ENCODE assay signal across 1 cellular context in the genomic region with DNA sequence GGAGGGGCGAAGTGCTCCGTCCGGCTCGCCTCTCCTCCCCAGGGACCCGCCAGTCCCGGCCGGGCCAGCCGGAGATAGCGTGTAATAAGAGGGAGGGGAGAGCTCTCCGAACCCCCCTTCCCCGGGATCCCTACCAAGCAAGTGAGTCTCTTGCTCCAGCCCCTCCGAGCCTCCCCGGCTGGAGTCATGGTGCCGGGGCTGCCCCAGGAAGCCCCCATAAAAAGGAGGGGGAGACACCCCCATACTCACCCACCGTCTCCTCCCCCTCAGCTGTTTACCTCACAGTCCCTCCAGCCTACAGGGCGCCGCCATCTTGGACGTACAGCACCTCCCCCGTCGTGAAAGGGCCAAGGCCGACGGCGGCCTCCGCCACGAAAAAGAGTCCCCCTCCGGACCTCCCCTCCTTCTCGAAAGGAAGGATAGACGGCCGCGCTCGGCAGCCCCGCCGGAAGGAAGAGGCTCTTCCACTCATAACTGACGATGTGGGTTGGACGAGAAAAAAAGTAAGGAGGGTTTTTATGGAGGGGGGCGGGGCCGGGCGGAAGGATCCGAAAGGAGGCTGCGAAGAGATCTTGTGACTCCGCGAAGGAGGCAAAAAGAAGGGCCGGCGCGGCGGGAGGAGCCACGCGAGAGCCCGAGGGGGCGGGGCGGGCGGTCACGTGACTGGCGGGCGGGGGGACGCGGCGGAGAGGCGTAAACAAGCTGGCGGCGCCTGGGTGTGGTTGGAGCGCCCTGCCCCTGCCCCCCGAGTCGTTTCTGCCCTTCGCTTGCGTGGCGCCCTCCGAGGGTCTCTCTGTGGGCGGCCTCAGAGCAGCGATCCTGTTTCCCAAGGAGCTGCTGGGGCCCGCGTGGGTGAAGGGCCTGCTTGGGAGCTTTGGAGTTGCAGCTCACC.
A peak's percentile ranks its signal among the peaks of the same experiment; 100 is the strongest.
TF ChIP-seq lines count a peak whose summit lies in the region.

A gene (minus strand): TSS at position 323 of the 892 bp plus-strand sequence. CDS start 15,744 bp downstream, outside the sequence.

TF ChIP-seq in K562, 482 proteins besides CTCF, POLR2A, EP300 and RAD21 (continued from another document and continues in another):
- TF ChIP-seq, protein P1, sequence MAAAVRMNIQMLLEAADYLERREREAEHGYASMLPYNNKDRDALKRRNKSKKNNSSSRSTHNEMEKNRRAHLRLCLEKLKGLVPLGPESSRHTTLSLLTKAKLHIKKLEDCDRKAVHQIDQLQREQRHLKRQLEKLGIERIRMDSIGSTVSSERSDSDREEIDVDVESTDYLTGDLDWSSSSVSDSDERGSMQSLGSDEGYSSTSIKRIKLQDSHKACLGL (CRISPR knock-in tag; IDR thresholded peaks at IDR 0.05; ENCODE audit: borderline replicate concordance, poor library complexity, severe bottlenecking), result peak; percentile 81
- TF ChIP-seq POLR2G (IDR thresholded peaks at IDR 0.05; ENCODE audit: low read depth, low read length) (peak; percentile 87), FOXJ2 (tag; IDR thresholded peaks at IDR 0.05) (peak; percentile 92), STAG1 (CRISPR knock-in tag; IDR thresholded peaks at IDR 0.05; ENCODE audit: borderline replicate concordance) (no peak), PYGO2 (tag; IDR thresholded peaks at IDR 0.05) (peak; percentile 74; the same call in 1 of the 2 replicates), ZNF780A (CRISPR knock-in tag; IDR thresholded peaks at IDR 0.05) (no peak), ZNF316 (IDR thresholded peaks at IDR 0.05) (no peak), TCF7L2 (IDR thresholded peaks at IDR 0.05; ENCODE audit: low read depth, low read length) (0 out of 2 replicates have a peak, but pooled peaks have one; percentile 43), MXI1 (IDR thresholded peaks at IDR 0.05; ENCODE audit: low read depth, low read length) (peak; percentile 71; the same call in 1 of the 2 replicates), BCOR (IDR thresholded peaks at IDR 0.05) (peak; percentile 74; the same call in 1 of the 2 replicates), ZNF282 (CRISPR knock-in tag; IDR thresholded peaks at IDR 0.05) (no peak), TEAD1 (CRISPR knock-in tag; IDR thresholded peaks at IDR 0.05) (0 out of 4 replicates have a peak, but pooled peaks of 1 of the 2 experiments have one; percentile 33), MEF2D (tag; conservative IDR thresholded peaks at IDR 0.05; ENCODE audit: low read depth) (no peak; the same call in 1 of the 2 replicates), RCOR1 (IDR thresholded peaks at IDR 0.05; ENCODE audit: borderline replicate concordance in 1 of 2, low read depth in 2 of 2, low read length in 2 of 2) (peak in 1 of 2 experiments; percentile 75; a peak in 2 of 4 replicates), SUPT5H (IDR thresholded peaks at IDR 0.05) (peak; percentile 74), MAFG (tag; conservative IDR thresholded peaks at IDR 0.05) (no peak), CCAR2 (IDR thresholded peaks at IDR 0.05; ENCODE audit: low read depth, low read length) (no peak), ATF1 (CRISPR knock-in tag; IDR thresholded peaks at IDR 0.05) (peak; percentile 65), ATF1 (tag; IDR thresholded peaks at IDR 0.05) (peak; percentile 95), LARP7 (IDR thresholded peaks at IDR 0.05) (0 out of 2 replicates have a peak, but pooled peaks have one; percentile 58), BHLHE40 (IDR thresholded peaks at IDR 0.05; ENCODE audit: low read length) (peak; percentile 66), NELFE (IDR thresholded peaks at IDR 0.05; ENCODE audit: insufficient read depth, insufficient read length) (no peak), ZFX (CRISPR knock-in tag; IDR thresholded peaks at IDR 0.05) (peak; percentile 69), MYC (IDR thresholded peaks at IDR 0.05; ENCODE audit: low read depth, low read length) (peak; percentile 81), MYC (CRISPR knock-in tag; IDR thresholded peaks at IDR 0.05; ENCODE audit: borderline replicate concordance, low read depth) (peak; percentile 86; the same call in 1 of the 2 replicates), MBD2 (IDR thresholded peaks at IDR 0.05; ENCODE audit: borderline replicate concordance, low read depth) (peak; percentile 76), PHB2 (IDR thresholded peaks at IDR 0.05; ENCODE audit: low read depth) (no peak; the same call in 1 of the 2 replicates), E2F3 (CRISPR knock-in tag; IDR thresholded peaks at IDR 0.05) (peak; percentile 45; the same call in 1 of the 2 replicates), CHD1 (IDR thresholded peaks at IDR 0.05; ENCODE audit: low read length) (peak; percentile 86), HDAC3 (IDR thresholded peaks at IDR 0.05; ENCODE audit: borderline replicate concordance, partially characterized antibody) (peak; percentile 90), MED1 (CRISPR knock-in tag; IDR thresholded peaks at IDR 0.05; ENCODE audit: borderline replicate concordance) (no peak), DMBX1 (CRISPR knock-in tag; IDR thresholded peaks at IDR 0.05; ENCODE audit: borderline replicate concordance) (peak; percentile 67; the same call in 1 of the 2 replicates), BMI1 (IDR thresholded peaks at IDR 0.05; ENCODE audit: low read length) (0 out of 2 replicates have a peak, but pooled peaks have one; percentile 28), CXXC5 (CRISPR knock-in tag; IDR thresholded peaks at IDR 0.05) (peak; percentile 98), PHF21A (IDR thresholded peaks at IDR 0.05; ENCODE audit: borderline replicate concordance, low read depth) (peak; percentile 79; the same call in 1 of the 2 replicates), NONO (IDR thresholded peaks at IDR 0.05; ENCODE audit: low read depth in 2 of 2, low read length in 1 of 2) (peak in 1 of 2 experiments; percentile 71; a peak in 1 of 4 replicates), GATAD2B (IDR thresholded peaks at IDR 0.05; ENCODE audit: borderline replicate concordance) (peak; percentile 55; the same call in 1 of the 2 replicates)
- TF ChIP-seq, protein P2, sequence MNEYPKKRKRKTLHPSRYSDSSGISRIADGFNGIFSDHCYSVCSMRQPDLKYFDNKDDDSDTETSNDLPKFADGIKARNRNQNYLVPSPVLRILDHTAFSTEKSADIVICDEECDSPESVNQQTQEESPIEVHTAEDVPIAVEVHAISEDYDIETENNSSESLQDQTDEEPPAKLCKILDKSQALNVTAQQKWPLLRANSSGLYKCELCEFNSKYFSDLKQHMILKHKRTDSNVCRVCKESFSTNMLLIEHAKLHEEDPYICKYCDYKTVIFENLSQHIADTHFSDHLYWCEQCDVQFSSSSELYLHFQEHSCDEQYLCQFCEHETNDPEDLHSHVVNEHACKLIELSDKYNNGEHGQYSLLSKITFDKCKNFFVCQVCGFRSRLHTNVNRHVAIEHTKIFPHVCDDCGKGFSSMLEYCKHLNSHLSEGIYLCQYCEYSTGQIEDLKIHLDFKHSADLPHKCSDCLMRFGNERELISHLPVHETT (CRISPR knock-in tag; conservative IDR thresholded peaks at IDR 0.05 in 1 of 2, IDR thresholded peaks at IDR 0.05 in 1 of 2), result 0 out of 4 replicates have a peak, but pooled peaks have one; percentile 0 to 61
- TF ChIP-seq, protein P3, sequence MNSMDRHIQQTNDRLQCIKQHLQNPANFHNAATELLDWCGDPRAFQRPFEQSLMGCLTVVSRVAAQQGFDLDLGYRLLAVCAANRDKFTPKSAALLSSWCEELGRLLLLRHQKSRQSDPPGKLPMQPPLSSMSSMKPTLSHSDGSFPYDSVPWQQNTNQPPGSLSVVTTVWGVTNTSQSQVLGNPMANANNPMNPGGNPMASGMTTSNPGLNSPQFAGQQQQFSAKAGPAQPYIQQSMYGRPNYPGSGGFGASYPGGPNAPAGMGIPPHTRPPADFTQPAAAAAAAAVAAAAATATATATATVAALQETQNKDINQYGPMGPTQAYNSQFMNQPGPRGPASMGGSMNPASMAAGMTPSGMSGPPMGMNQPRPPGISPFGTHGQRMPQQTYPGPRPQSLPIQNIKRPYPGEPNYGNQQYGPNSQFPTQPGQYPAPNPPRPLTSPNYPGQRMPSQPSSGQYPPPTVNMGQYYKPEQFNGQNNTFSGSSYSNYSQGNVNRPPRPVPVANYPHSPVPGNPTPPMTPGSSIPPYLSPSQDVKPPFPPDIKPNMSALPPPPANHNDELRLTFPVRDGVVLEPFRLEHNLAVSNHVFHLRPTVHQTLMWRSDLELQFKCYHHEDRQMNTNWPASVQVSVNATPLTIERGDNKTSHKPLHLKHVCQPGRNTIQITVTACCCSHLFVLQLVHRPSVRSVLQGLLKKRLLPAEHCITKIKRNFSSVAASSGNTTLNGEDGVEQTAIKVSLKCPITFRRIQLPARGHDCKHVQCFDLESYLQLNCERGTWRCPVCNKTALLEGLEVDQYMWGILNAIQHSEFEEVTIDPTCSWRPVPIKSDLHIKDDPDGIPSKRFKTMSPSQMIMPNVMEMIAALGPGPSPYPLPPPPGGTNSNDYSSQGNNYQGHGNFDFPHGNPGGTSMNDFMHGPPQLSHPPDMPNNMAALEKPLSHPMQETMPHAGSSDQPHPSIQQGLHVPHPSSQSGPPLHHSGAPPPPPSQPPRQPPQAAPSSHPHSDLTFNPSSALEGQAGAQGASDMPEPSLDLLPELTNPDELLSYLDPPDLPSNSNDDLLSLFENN (IDR thresholded peaks at IDR 0.05; ENCODE audit: low read depth in 2 of 2, low read length in 2 of 2), result peak in 1 of 2 experiments; percentile 57; a peak in 2 of 4 replicates
- TF ChIP-seq, protein P4, sequence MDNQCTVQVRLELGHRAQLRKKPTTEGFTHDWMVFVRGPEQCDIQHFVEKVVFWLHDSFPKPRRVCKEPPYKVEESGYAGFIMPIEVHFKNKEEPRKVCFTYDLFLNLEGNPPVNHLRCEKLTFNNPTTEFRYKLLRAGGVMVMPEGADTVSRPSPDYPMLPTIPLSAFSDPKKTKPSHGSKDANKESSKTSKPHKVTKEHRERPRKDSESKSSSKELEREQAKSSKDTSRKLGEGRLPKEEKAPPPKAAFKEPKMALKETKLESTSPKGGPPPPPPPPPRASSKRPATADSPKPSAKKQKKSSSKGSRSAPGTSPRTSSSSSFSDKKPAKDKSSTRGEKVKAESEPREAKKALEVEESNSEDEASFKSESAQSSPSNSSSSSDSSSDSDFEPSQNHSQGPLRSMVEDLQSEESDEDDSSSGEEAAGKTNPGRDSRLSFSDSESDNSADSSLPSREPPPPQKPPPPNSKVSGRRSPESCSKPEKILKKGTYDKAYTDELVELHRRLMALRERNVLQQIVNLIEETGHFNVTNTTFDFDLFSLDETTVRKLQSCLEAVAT (IDR thresholded peaks at IDR 0.05), result peak in 1 of 2 experiments; percentile 90; a peak in 2 of 4 replicates
- TF ChIP-seq, protein P5, sequence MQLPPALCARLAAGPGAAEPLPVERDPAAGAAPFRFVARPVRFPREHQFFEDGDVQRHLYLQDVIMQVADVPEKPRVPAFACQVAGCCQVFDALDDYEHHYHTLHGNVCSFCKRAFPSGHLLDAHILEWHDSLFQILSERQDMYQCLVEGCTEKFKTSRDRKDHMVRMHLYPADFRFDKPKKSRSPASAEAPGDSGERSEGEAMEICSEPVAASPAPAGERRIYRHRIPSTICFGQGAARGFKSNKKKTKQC (CRISPR knock-in tag; IDR thresholded peaks at IDR 0.05), result peak; percentile 79; the same call in 1 of the 2 replicates
- TF ChIP-seq, protein P6, sequence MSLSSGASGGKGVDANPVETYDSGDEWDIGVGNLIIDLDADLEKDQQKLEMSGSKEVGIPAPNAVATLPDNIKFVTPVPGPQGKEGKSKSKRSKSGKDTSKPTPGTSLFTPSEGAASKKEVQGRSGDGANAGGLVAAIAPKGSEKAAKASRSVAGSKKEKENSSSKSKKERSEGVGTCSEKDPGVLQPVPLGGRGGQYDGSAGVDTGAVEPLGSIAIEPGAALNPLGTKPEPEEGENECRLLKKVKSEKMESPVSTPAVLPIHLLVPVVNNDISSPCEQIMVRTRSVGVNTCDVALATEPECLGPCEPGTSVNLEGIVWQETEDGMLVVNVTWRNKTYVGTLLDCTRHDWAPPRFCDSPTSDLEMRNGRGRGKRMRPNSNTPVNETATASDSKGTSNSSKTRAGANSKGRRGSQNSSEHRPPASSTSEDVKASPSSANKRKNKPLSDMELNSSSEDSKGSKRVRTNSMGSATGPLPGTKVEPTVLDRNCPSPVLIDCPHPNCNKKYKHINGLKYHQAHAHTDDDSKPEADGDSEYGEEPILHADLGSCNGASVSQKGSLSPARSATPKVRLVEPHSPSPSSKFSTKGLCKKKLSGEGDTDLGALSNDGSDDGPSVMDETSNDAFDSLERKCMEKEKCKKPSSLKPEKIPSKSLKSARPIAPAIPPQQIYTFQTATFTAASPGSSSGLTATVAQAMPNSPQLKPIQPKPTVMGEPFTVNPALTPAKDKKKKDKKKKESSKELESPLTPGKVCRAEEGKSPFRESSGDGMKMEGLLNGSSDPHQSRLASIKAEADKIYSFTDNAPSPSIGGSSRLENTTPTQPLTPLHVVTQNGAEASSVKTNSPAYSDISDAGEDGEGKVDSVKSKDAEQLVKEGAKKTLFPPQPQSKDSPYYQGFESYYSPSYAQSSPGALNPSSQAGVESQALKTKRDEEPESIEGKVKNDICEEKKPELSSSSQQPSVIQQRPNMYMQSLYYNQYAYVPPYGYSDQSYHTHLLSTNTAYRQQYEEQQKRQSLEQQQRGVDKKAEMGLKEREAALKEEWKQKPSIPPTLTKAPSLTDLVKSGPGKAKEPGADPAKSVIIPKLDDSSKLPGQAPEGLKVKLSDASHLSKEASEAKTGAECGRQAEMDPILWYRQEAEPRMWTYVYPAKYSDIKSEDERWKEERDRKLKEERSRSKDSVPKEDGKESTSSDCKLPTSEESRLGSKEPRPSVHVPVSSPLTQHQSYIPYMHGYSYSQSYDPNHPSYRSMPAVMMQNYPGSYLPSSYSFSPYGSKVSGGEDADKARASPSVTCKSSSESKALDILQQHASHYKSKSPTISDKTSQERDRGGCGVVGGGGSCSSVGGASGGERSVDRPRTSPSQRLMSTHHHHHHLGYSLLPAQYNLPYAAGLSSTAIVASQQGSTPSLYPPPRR (CRISPR knock-in tag; IDR thresholded peaks at IDR 0.05; ENCODE audit: borderline replicate concordance), result no peak
